16 cellular contexts compared by ENCODE assay signal in genomic region chr3:125582707-125583106, GRCh38. TPM values are rescaled to one million over a fixed set of nuclear protein-coding genes. Genes with fewer than 3 reads are reported as not detected.
DNase-seq lines count a peak whose midpoint lies in the region; ATAC-seq, FAIRE-seq and TF ChIP-seq lines count a peak whose summit lies in the region.
"Had no signal": no experiment of that assay in that cellular context is flagged by ENCODE, and none has a peak within 500 bp of the region (broad histone marks: within the 10 kb centered on the region; RNA-seq: fewer than 3 reads in every experiment).

No MANE protein-coding gene starts in this region.

- in situ Hi-C loops in Panc1 (cut with HindIII; ENCODE audit: low pct_unique_long_range_greater_than_20kb, low sequenced_read_pairs), result no loop called here
- in situ Hi-C loops in HepG2 (cut with HindIII; ENCODE audit: extremely low pct_ligation_motif_present, low pct_unique_long_range_greater_than_20kb), result no loop called here

- CTCF ChIA-PET in HEK293 (lab: Yijun Ruan, JAX), result interaction anchor here (0.7 to 1.1 kb wide), 2 partner anchors 12 to 654 kb away, joined by 3 to 4 read pairs; no protein-coding TSS in a partner anchor
- CTCF ChIA-PET in Panc1 (lab: Charles Lee), result interaction anchor here (0.6 kb wide), 1 partner anchor 175 kb away, joined by 14 read pairs; no protein-coding TSS in a partner anchor
- CTCF ChIA-PET in HepG2 (lab: Yijun Ruan, JAX; ENCODE audit: low intra/inter-chr PET ratio, low total read pairs), result no interaction called here

- H3K27me3 ChIP-seq in Panc1 (ENCODE audit: control insufficient read depth, insufficient read depth, low read length) (no peaks in the 10 kb centered on the region), HepG2 (ENCODE audit: control insufficient read depth in 1 of 2, insufficient read depth in 2 of 2, low read length in 2 of 2) (no peaks in the 10 kb centered on the region)
- H3K27me3 ChIP-seq: pancreas had no signal

- intact Hi-C loops in Panc1 (cut with micrococcal nuclease; ENCODE audit: unreplicated experiment) (loop anchor here (10.0 kb wide), 3 partner anchors 78 to 588 kb away; no protein-coding TSS in a partner anchor), HepG2 (cut with micrococcal nuclease; ENCODE audit: unreplicated experiment) (loop anchor here (10.0 kb wide), 2 partner anchors 98 to 658 kb away; no protein-coding TSS in a partner anchor)

- ATAC-seq in Panc1 (0 out of 2 replicates have a peak, but pooled peaks have one; percentile 66), HepG2 (no peak), HG03025 (IDR thresholded peaks at IDR 0.05; ENCODE audit: low FRiP score, unreplicated experiment) (no peak)
- ATAC-seq: activated naive CD4-positive, alpha-beta T cell treated with anti-CD3 and anti-CD28 coated beads, Interleukin-2, amount 50 U/mL, for 72 hours had no signal

- H3K79me2 ChIP-seq in HepG2 (ENCODE audit: insufficient read depth, low read length), result peaks cover 9% of the 10 kb centered on the region

- no peak for TF ChIP-seq POLR2A in HepG2 (IDR thresholded peaks at IDR 0.05; ENCODE audit: insufficient read depth in 1 of 2, low read depth in 2 of 2, low read length in 2 of 2)

- H3K9ac ChIP-seq in HepG2 (ENCODE audit: insufficient read depth, low read depth, low read length), result no peak overlapping the region

- POLR2A ChIA-PET in HEK293 (lab: Yijun Ruan, JAX), result no interaction called here
- POLR2A ChIA-PET in Panc1 (lab: Charles Lee), result interaction anchor here (0.7 kb wide), 1 partner anchor 816 kb away, joined by 15 read pairs; no protein-coding TSS in a partner anchor
- POLR2A ChIA-PET in HepG2 (lab: Yijun Ruan, JAX), result interaction anchor here (1.6 kb wide), 1 partner anchor 13 kb away, joined by 8 read pairs; the partner anchor contains the start of gene OSBPL11

- H3K27ac ChIP-seq in HEK293 (ENCODE audit: extremely low read depth, low read depth, low read length) (no peak overlapping the region), Panc1 (ENCODE audit: low read length) (no peak overlapping the region), HepG2 (ENCODE audit: extremely low read length, insufficient read depth, low read length) (no peak overlapping the region)
- H3K27ac ChIP-seq: pancreas had no signal

- H3K9me3 ChIP-seq in HEK293 (ENCODE audit: control insufficient read depth, insufficient read depth, low read depth, low read length) (no peaks in the 10 kb centered on the region), Panc1 (ENCODE audit: control insufficient read depth, insufficient read depth, low read depth, low read length) (no peaks in the 10 kb centered on the region), HepG2 (ENCODE audit: low read length) (no peaks in the 10 kb centered on the region)
- H3K9me3 ChIP-seq: pancreas had no signal

- H3K4me3 ChIP-seq in HEK293 (ENCODE audit: low read depth, low read length) (no peak overlapping the region), Panc1 (ENCODE audit: low read depth in 2 of 2, low read length in 2 of 2) (no peak overlapping the region), HepG2 (replicated peaks in 1 of 3; ENCODE audit: insufficient read depth in 1 of 3, low read depth in 2 of 3, low read length in 3 of 3) (no peak overlapping the region)
- H3K4me3 ChIP-seq: lung, pancreas had no signal

- no peak overlapping the region for H2AFZ ChIP-seq in HepG2 (ENCODE audit: low read length)

- no peak for TF ChIP-seq CTCF in HEK293 (tag by site-specific recombination; IDR thresholded peaks at IDR 0.05)
- peak; percentile 12; the same call in 1 of the 2 replicates for TF ChIP-seq CTCF in Panc1 (IDR thresholded peaks at IDR 0.05)
- TF ChIP-seq CTCF in HepG2 (CRISPR knock-in tag; IDR thresholded peaks at IDR 0.05), result peak; percentile 39

- no peak for FAIRE-seq in HepG2 (lab: Jason Lieb, UNC)
- FAIRE-seq: pancreas had no signal

- H3K4me2 ChIP-seq in HepG2 (ENCODE audit: low read depth, low read length), result no peak overlapping the region

- no peaks in the 10 kb centered on the region; the same call in 1 of the 2 replicates for H4K20me1 ChIP-seq in HepG2 (ENCODE audit: insufficient read depth, low read length)

- no peak for TF ChIP-seq RAD21 in HepG2 (CRISPR knock-in tag; IDR thresholded peaks at IDR 0.05)

- H3K4me1 ChIP-seq in HEK293 (ENCODE audit: control insufficient read depth, insufficient read depth, low read length) (peaks cover 3% of the 10 kb centered on the region), Panc1 (ENCODE audit: control insufficient read depth, insufficient read depth, low read length) (no peaks in the 10 kb centered on the region; the same call in 1 of the 2 replicates), HepG2 (ENCODE audit: insufficient read depth, low read length) (peaks cover 10% of the 10 kb centered on the region)
- H3K4me1 ChIP-seq: pancreas had no signal

- TF ChIP-seq EP300 in HepG2 (IDR thresholded peaks at IDR 0.05; ENCODE audit: low read depth in 2 of 2, low read length in 2 of 2) (no peak), HepG2 (CRISPR knock-in tag; IDR thresholded peaks at IDR 0.05; ENCODE audit: borderline replicate concordance) (no peak)

- DNase-seq in NCI-H748 (lab: John Stamatoyannopoulos, UW; ENCODE audit: unreplicated experiment) (peak; percentile 3), NCI-H748 treated with DMSO at 0.1 percent for 48 hours (lab: John Stamatoyannopoulos, UW) (no peak), Panc1 (ENCODE audit: low read depth, low spot score) (no peak), HepG2 (ENCODE audit: low spot score) (peak; percentile 7), amniotic stem cell (lab: John Stamatoyannopoulos, UW) (no peak)
- no peak for DNase-seq in activated CD8-positive, alpha-beta memory T cell treated with anti-CD3 and anti-CD28 coated beads, Interleukin-2, amount 50 U/mL, for 48 hours
- DNase-seq: activated CD4-positive, alpha-beta T cell treated with anti-CD3 and anti-CD28 coated beads, Interleukin-2, amount 50 U/mL, for 1 hour; glutamatergic neuron; NCI-H1436; pancreas; SHP77 treated with DMSO at 0.1 percent for 48 hours; stimulated activated CD4-positive, alpha-beta T cell treated with anti-CD3 and anti-CD28 coated beads, Interleukin-4, amount 100 ng/mL, for 24 hours had no signal

- H3K36me3 ChIP-seq in HEK293 (ENCODE audit: control insufficient read depth in 2 of 2, insufficient read depth in 1 of 2, low read length in 2 of 2) (peaks cover 7 to 18% of the 10 kb centered on the region in 2 experiments), Panc1 (ENCODE audit: control insufficient read depth, insufficient read depth, low read length) (no peaks in the 10 kb centered on the region; the same call in 1 of the 2 replicates), HepG2 (replicated peaks in 1 of 2; ENCODE audit: control insufficient read depth in 1 of 2, insufficient read depth in 2 of 2, low read length in 2 of 2) (peaks cover 3 to 12% of the 10 kb centered on the region in 2 experiments; a peak in 4 of 5 replicates)

- BruUV-seq in Panc1 (replicated peaks; lab: Mats Ljungman, UMichigan) (no TSS peak), HepG2 (replicated peaks; lab: Mats Ljungman, UMichigan) (no TSS peak)

TF ChIP-seq in HEK293, 187 proteins besides CTCF, POLR2A, EP300 and RAD21 (continues in another document):
- no peak for TF ChIP-seq BCL11B (tag by site-specific recombination; IDR thresholded peaks at IDR 0.05; ENCODE audit: low read depth)
- TF ChIP-seq ZNF701 (tag by site-specific recombination; IDR thresholded peaks at IDR 0.05), result no peak
- no peak for TF ChIP-seq ZBTB17 (tag by site-specific recombination; IDR thresholded peaks at IDR 0.05)
- TF ChIP-seq ZNF654 (tag by site-specific recombination; IDR thresholded peaks at IDR 0.05; ENCODE audit: low read depth), result peak; percentile 6; the same call in 1 of the 2 replicates

TF ChIP-seq in HepG2, 621 proteins besides CTCF, POLR2A, EP300 and RAD21 (continues in another document):
- TF ChIP-seq ZNF10 (CRISPR knock-in tag; IDR thresholded peaks at IDR 0.05; ENCODE audit: borderline replicate concordance, low read depth) (no peak), STAG1 (CRISPR knock-in tag; IDR thresholded peaks at IDR 0.05) (peak; percentile 46)

RNA-seq across cellular contexts. Expression of gene OSBPL11, which starts 12.6 kb away (rescaled TPM):
- 21.7 TPM for total RNA-seq in Panc1 (2021; ENCODE audit: unreplicated experiment)
- polyA plus RNA-seq in Panc1 (2012; ENCODE audit: insufficient read length), result 10.2 TPM
- 10.9 and 18.7 TPM in 2 replicates for total RNA-seq in HepG2 (2016; rRNA removed; fragmentation: Illumina TruSeq; extraction: Trizol)
- 2.9 and 3.2 TPM in 2 replicates for total RNA-seq in HepG2 (2016; cell fraction: cytosol; rRNA removed; fragmentation: Illumina TruSeq; extraction: Trizol; ENCODE audit: low read depth)
- 11.5 and 16.9 TPM in 2 replicates for total RNA-seq in HepG2 (2016; cell fraction: insoluble cytoplasmic fraction; rRNA removed; fragmentation: Illumina TruSeq; extraction: Trizol)
- total RNA-seq in HepG2 (2016; cell fraction: membrane; rRNA removed; fragmentation: Illumina TruSeq; extraction: Trizol), result 9.0 and 9.8 TPM in 2 replicates
- 8.9 and 9.6 TPM in 2 replicates for total RNA-seq in HepG2 (2016; cell fraction: nucleus; rRNA removed; fragmentation: Illumina TruSeq; extraction: Trizol)
- polyA plus RNA-seq in HepG2 (2011; rRNA removed), result 3.9 TPM in 2 replicates
- 2.0 and 3.4 TPM in 2 replicates for polyA plus RNA-seq in HepG2 (2011; cell fraction: cytosol; rRNA removed)
- polyA plus RNA-seq in HepG2 (2011; cell fraction: nucleus; rRNA removed), result 1.5 and 1.7 TPM in 2 replicates
- 6.5 and 7.2 TPM in 2 replicates for polyA plus RNA-seq in HepG2 (2012)
- 1.2 TPM in 2 replicates for polyA plus RNA-seq in HepG2 (2016; cell fraction: cytosol; fragmentation: Illumina TruSeq; extraction: Trizol; ENCODE audit: low read depth)
- polyA plus RNA-seq in HepG2 (2016; cell fraction: insoluble cytoplasmic fraction; fragmentation: Illumina TruSeq; extraction: Trizol; ENCODE audit: low read depth), result 15.7 and 16.2 TPM in 2 replicates
- polyA plus RNA-seq in HepG2 (2016; cell fraction: membrane; fragmentation: Illumina TruSeq; extraction: Trizol; ENCODE audit: low read depth), result 4.6 and 4.7 TPM in 2 replicates
- 10.4 and 11.5 TPM in 2 replicates for polyA plus RNA-seq in HepG2 (2016; cell fraction: nucleus; fragmentation: Illumina TruSeq; extraction: Trizol; ENCODE audit: insufficient read depth, low read depth)
- polyA minus RNA-seq in HepG2 (2011; rRNA and poly(A)+ RNA removed; ENCODE audit: low replicate concordance), result 5.5 and 9.0 TPM in 2 replicates
- polyA minus RNA-seq in HepG2 (2011; cell fraction: cytosol; rRNA and poly(A)+ RNA removed), result 4.7 and 6.8 TPM in 2 replicates
- polyA minus RNA-seq in HepG2 (2011; cell fraction: nucleus; rRNA and poly(A)+ RNA removed), result 5.5 and 6.8 TPM in 2 replicates

Comparison
In these comparisons a context has a peak if more than half of its experiments do, and no peak if none do; other contexts are left out.
1. DNase-seq: peak in NCI-H748 (single experiment) and HepG2 (single experiment); none in NCI-H748 treated with DMSO at 0.1 percent for 48 hours (single experiment), Panc1 (single experiment), amniotic stem cell (single experiment) and activated CD8-positive, alpha-beta memory T cell treated with anti-CD3 and anti-CD28 coated beads, Interleukin-2, amount 50 U/mL, for 48 hours (single experiment).